Comparison of ENCODE assay signal across 8 cellular contexts in genomic region chr12:124509676-124510300, GRCh38. TPM values are rescaled to one million over a fixed set of nuclear protein-coding genes. Genes with fewer than 3 reads are reported as not detected.
DNase-seq lines count a peak whose midpoint lies in the region; ATAC-seq, FAIRE-seq and TF ChIP-seq lines count a peak whose summit lies in the region.

No MANE protein-coding gene starts in this region.

- H3K36me3 Mint-ChIP-seq in GM23338 (ENCODE audit: low read depth), result peaks cover 17% of the 10 kb centered on the region

- peaks cover 2% of the 10 kb centered on the region; the same call in 2 of the 3 replicates for H3K9me3 Mint-ChIP-seq in GM23338

- DNase-seq in GM23338 (ENCODE audit: low spot score) (no peak), WERI-Rb-1 (no peak), left ventricle myocardium inferior (peak; percentile 79), sciatic nerve (ENCODE audit: low spot score) (no peak), DMS53 (lab: John Stamatoyannopoulos, UW) (no peak), H54 (ENCODE audit: insufficient read length, low spot score) (no peak)

- 0 out of 2 replicates have a peak overlapping the region, but pooled peaks have one; percentile 48 for H3K4me2 ChIP-seq in GM23338

- TF ChIP-seq CTCF in GM23338 (conservative IDR thresholded peaks at IDR 0.05; ENCODE audit: low read depth in 2 of 2) (no peak), WERI-Rb-1 (IDR thresholded peaks at IDR 0.05; ENCODE audit: low read depth, low read length) (no peak), left ventricle myocardium inferior (IDR thresholded peaks at IDR 0.05; ENCODE audit: borderline replicate concordance) (no peak)

- intact Hi-C loops in left ventricle myocardium inferior (cut with micrococcal nuclease), result no loop called here
- intact Hi-C loops in sciatic nerve (cut with DNase I), result loop anchor here (10.0 kb wide), 1 partner anchor 55 kb away; the partner anchor contains the start of gene NCOR2

- peaks cover 82% of the 10 kb centered on the region for H3K4me1 Mint-ChIP-seq in GM23338

- ATAC-seq in GM23338 (no peak; the same call in 2 of the 3 replicates), sciatic nerve (peak; percentile 43), GM21423 (IDR thresholded peaks at IDR 0.05; ENCODE audit: unreplicated experiment) (no peak)
- ATAC-seq in activated CD4-positive, CD25-positive, alpha-beta regulatory T cell treated with anti-CD3 and anti-CD28 coated beads, Interleukin-2, amount 50 U/mL, for 24 hours, result no peak

- H3K27me3 ChIP-seq in GM23338 (ENCODE audit: insufficient read depth), result no peaks in the 10 kb centered on the region
- no peaks in the 10 kb centered on the region for H3K27me3 ChIP-seq in WERI-Rb-1 (ENCODE audit: insufficient read depth, low read depth, severe bottlenecking)
- no peaks in the 10 kb centered on the region for H3K27me3 ChIP-seq in left ventricle myocardium inferior (ENCODE audit: low read depth)

- H3K4me3 ChIP-seq in GM23338 (no peak overlapping the region), WERI-Rb-1 (ENCODE audit: low read depth, low read length) (no peak overlapping the region), left ventricle myocardium inferior (no peak overlapping the region)

- H4K20me1 ChIP-seq in GM23338 (replicated peaks; ENCODE audit: insufficient read depth), result peaks cover 10% of the 10 kb centered on the region

- H3K9me2 ChIP-seq in GM23338 (ENCODE audit: insufficient read depth), result no peaks in the 10 kb centered on the region

- H3K4me1 ChIP-seq in GM23338 (ENCODE audit: insufficient read depth) (peaks cover 53% of the 10 kb centered on the region), left ventricle myocardium inferior (peaks cover 100% of the 10 kb centered on the region)

- no peaks in the 10 kb centered on the region for H3K9me3 ChIP-seq in WERI-Rb-1 (ENCODE audit: severe bottlenecking)
- peaks cover 3% of the 10 kb centered on the region for H3K9me3 ChIP-seq in left ventricle myocardium inferior (replicated peaks)

- H3K4me3 Mint-ChIP-seq in GM23338, result no peak overlapping the region

- H3K27ac ChIP-seq in GM23338 (ENCODE audit: low read depth) (peak overlapping the region; percentile 79; the same call in 1 of the 2 replicates), WERI-Rb-1 (peak overlapping the region; percentile 42), left ventricle myocardium inferior (replicated peaks) (peak overlapping the region; percentile 100)

- H3K79me2 ChIP-seq in GM23338 (replicated peaks; ENCODE audit: insufficient read depth), result peaks cover 97% of the 10 kb centered on the region

- TF ChIP-seq POLR2A in H54 (IDR thresholded peaks at IDR 0.05; ENCODE audit: low read depth, low read length), result no peak

- H3K27me3 Mint-ChIP-seq in GM23338 (ENCODE audit: insufficient read depth, low read depth, poor library complexity), result peaks cover 15% of the 10 kb centered on the region

- H2AFZ ChIP-seq in GM23338, result no peak overlapping the region

- H3K27ac Mint-ChIP-seq in GM23338, result peak overlapping the region; percentile 91

- FAIRE-seq in H54 (lab: Jason Lieb, UNC), result no peak

- H3F3A ChIP-seq in GM23338 (replicated peaks; ENCODE audit: low read depth), result peaks cover 10% of the 10 kb centered on the region

- H3K36me3 ChIP-seq in GM23338 (ENCODE audit: insufficient read depth), result no peaks in the 10 kb centered on the region
- peaks cover 43% of the 10 kb centered on the region for H3K36me3 ChIP-seq in WERI-Rb-1
- no peaks in the 10 kb centered on the region for H3K36me3 ChIP-seq in left ventricle myocardium inferior

TF ChIP-seq in GM23338, 12 proteins besides CTCF, POLR2A, EP300 and RAD21 (continues in another document):
- no peak for TF ChIP-seq ETS1 (IDR thresholded peaks at IDR 0.05)
- no peak for TF ChIP-seq REST (IDR thresholded peaks at IDR 0.05; ENCODE audit: unreplicated experiment)
- TF ChIP-seq ZNF331 (CRISPR knock-in tag; IDR thresholded peaks at IDR 0.05; ENCODE audit: low read depth), result no peak
- no peak for TF ChIP-seq EZH2phosphoT487 (IDR thresholded peaks at IDR 0.05; ENCODE audit: unreplicated experiment)
- TF ChIP-seq NANOG (IDR thresholded peaks at IDR 0.05; ENCODE audit: borderline replicate concordance), result no peak
- TF ChIP-seq EZH2 (IDR thresholded peaks at IDR 0.05; ENCODE audit: low read depth, unreplicated experiment), result no peak
- TF ChIP-seq ZNF114 (CRISPR knock-in tag; IDR thresholded peaks at IDR 0.05), result no peak
- TF ChIP-seq STAT1 (IDR thresholded peaks at IDR 0.05; ENCODE audit: unreplicated experiment), result no peak
- TF ChIP-seq POLR2AphosphoS5 (IDR thresholded peaks at IDR 0.05; ENCODE audit: low read depth), result no peak
- no peak for TF ChIP-seq JUNB (IDR thresholded peaks at IDR 0.05; ENCODE audit: unreplicated experiment)

RNA-seq across cellular contexts. Expression of gene NCOR2, which starts 57.6 kb away (rescaled TPM):
- total RNA-seq in GM23338 (2014; rRNA removed; shearing (Covaris generic)), result 180 and 190 TPM in 2 replicates
- 69.6 and 76.5 TPM in 2 replicates for polyA plus RNA-seq in GM23338 (2016; fragmentation: Nextera tagmentation; extraction: Ambion mirVana)
- total RNA-seq in left ventricle myocardium inferior (152 TPM), sciatic nerve (345 TPM)

Comparison
In these comparisons a context has a peak if more than half of its experiments do, and no peak if none do; other contexts are left out.
1. H3K27ac ChIP-seq: peak in every context shown above with its lines; median percentile 100 in left ventricle myocardium inferior; 79 in GM23338; 42 in WERI-Rb-1.